In the genomic region with DNA sequence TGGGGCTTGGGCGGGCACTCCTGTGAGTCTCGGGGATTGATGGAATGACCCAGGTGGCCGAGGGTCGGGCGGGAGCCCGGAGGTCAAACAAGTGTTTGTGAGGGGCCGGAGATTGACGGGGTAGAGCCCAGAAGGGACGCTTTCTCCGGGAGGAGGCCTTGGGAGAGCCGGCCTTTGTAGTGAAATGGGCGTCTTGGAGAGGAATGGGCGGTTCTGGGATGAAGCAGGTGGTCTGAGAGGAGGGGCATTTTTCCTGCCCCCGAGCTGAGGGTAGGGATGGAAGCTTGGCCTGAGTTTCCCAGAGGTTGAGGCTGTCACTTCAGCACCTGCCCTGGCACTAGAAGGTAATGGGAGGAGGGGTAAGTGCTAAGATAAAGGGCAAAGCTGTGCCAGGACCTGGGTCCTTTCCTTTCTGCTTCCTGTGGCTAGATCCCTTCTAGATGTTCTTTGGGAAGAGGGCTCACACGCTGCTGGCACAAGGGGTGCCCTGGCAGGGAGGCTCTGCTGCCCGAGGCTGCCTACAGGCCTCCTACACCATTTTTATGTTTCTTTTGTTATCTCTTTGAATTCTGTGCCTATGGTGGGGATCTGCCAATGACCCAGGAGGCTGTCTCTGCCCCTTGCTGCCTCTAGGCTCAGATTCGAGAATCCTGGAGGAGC, we compare ENCODE assay signal across 8 cellular contexts. TPM values are rescaled to one million over a fixed set of nuclear protein-coding genes. Genes with fewer than 3 reads are reported as not detected.
DNase-seq lines count a peak whose midpoint lies in the region; ATAC-seq and TF ChIP-seq lines count a peak whose summit lies in the region.

No MANE protein-coding gene starts in this region.

- H3K27ac ChIP-seq in dorsolateral prefrontal cortex, result peak overlapping the region in 56 of 59 donors; percentile 13 to 94 (median 84)

- TF ChIP-seq CTCF in AG10803 (conservative IDR thresholded peaks at IDR 0.05; ENCODE audit: low read length) (no peak), HFFc6 (IDR thresholded peaks at IDR 0.05) (no peak), dorsolateral prefrontal cortex (IDR thresholded peaks at IDR 0.05 in 54 of 56, conservative IDR thresholded peaks at IDR 0.05 in 2 of 56; ENCODE audit: low read depth in 1 of 56, partially characterized antibody in 56 of 56) (no peak), nephron progenitor cell (IDR thresholded peaks at IDR 0.05) (no peak)

- H3K4me3 ChIP-seq in AG10803 (ENCODE audit: low read length), result peak overlapping the region; percentile 26; the same call in 1 of the 2 replicates
- peak overlapping the region; percentile 43 to 82 (median 67) for H3K4me3 ChIP-seq in dorsolateral prefrontal cortex

- DNase-seq in AG10803 (ENCODE audit: low read depth), result no peak
- DNase-seq in HFFc6, result no peak
- DNase-seq in dorsolateral prefrontal cortex, result no peak
- peak; percentile 28 for DNase-seq in nephron progenitor cell
- DNase-seq in DMS 273 treated with DMSO at 0.1 percent for 48 hours (lab: John Stamatoyannopoulos, UW), result no peak
- DNase-seq in DMS53 (lab: John Stamatoyannopoulos, UW), result no peak
- DNase-seq in NCI-H774 (lab: John Stamatoyannopoulos, UW), result no peak

- peaks cover 6% of the 10 kb centered on the region for H3K27me3 Mint-ChIP-seq in HFFc6 (ENCODE audit: insufficient read depth)
- peaks cover 44% of the 10 kb centered on the region for H3K27me3 Mint-ChIP-seq in nephron progenitor cell (ENCODE audit: low read depth, poor library complexity)

- H3K4me3 Mint-ChIP-seq in HFFc6 (peak overlapping the region; percentile 50), nephron progenitor cell (peak overlapping the region; percentile 90)

- H3K36me3 Mint-ChIP-seq in HFFc6 (ENCODE audit: low read depth) (no peaks in the 10 kb centered on the region), nephron progenitor cell (ENCODE audit: low read depth) (peaks cover 16% of the 10 kb centered on the region)

- ATAC-seq in HG03354 (IDR thresholded peaks at IDR 0.05; ENCODE audit: poor library complexity, severe bottlenecking, unreplicated experiment), result no peak

- H3K27ac Mint-ChIP-seq in HFFc6 (no peak overlapping the region), nephron progenitor cell (no peak overlapping the region)

- H3K4me1 Mint-ChIP-seq in HFFc6 (ENCODE audit: low read depth) (peaks cover 17% of the 10 kb centered on the region), nephron progenitor cell (peaks cover 52% of the 10 kb centered on the region)

- no peaks in the 10 kb centered on the region for H3K9me3 Mint-ChIP-seq in HFFc6
- no peaks in the 10 kb centered on the region for H3K9me3 Mint-ChIP-seq in nephron progenitor cell

- H3K27me3 ChIP-seq in dorsolateral prefrontal cortex, result no peaks in the 10 kb centered on the region

- intact Hi-C loops in dorsolateral prefrontal cortex (cut with DNase I), result loop anchor here in 1 of 2 donors (5.0 kb wide), 1 partner anchor 55 kb away; the partner anchor contains the start of gene NDUFS5

RNA-seq across cellular contexts. Expression of gene NDUFS5, which starts 56.1 kb away (rescaled TPM):
- total RNA-seq in HFFc6 (2021; fragmentation: NEBNext Ultra II Directional; extraction: Animal tissue kit (Norgen Biotek cat#: 25700)), result 100 to 1,000 TPM; 181 to 275 (median 249) TPM
- 100 to 1,000 TPM; 129 to 361 (median 263) TPM for total RNA-seq in dorsolateral prefrontal cortex
